Comparison of ENCODE assay signal across 26 cellular contexts in genomic region chr6:166169549-166170421, GRCh38. TPM values are rescaled to one million over a fixed set of nuclear protein-coding genes. Genes with fewer than 3 reads are reported as not detected.
DNase-seq lines count a peak whose midpoint lies in the region; ATAC-seq, FAIRE-seq and TF ChIP-seq lines count a peak whose summit lies in the region.
"Had no signal": no experiment of that assay in that cellular context is flagged by ENCODE, and none has a peak within 500 bp of the region (broad histone marks: within the 10 kb centered on the region; RNA-seq: fewer than 3 reads in every experiment).

No MANE protein-coding gene starts in this region.

- intact Hi-C loops in activated CD8-positive, alpha-beta T cell treated with anti-CD3 and anti-CD28 coated beads for 36 hours (cut with micrococcal nuclease): no loop called here
- intact Hi-C loops in PC-9 (cut with micrococcal nuclease; ENCODE audit: unreplicated experiment) (no loop called here), mucosa of descending colon (cut with DNase I, micrococcal nuclease) (no loop called here)

- H3K4me3 ChIP-seq in astrocyte (ENCODE audit: insufficient read depth, low read depth, low read length) (no peak overlapping the region), iPS-18c (ENCODE audit: insufficient read depth, low read depth, low read length) (peak overlapping the region; percentile 30), MG63 (no peak overlapping the region), PC-9 (no peak overlapping the region), mucosa of descending colon (no peak overlapping the region)

- no peaks in the 10 kb centered on the region for H3K36me3 ChIP-seq in astrocyte (ENCODE audit: insufficient read depth, low read length)
- H3K36me3 ChIP-seq in MG63: no peaks in the 10 kb centered on the region
- H3K36me3 ChIP-seq in PC-9 (ENCODE audit: low read depth): no peaks in the 10 kb centered on the region
- H3K36me3 ChIP-seq in mucosa of descending colon (ENCODE audit: low read depth): no peaks in the 10 kb centered on the region
- H3K36me3 ChIP-seq: uterus had no signal

- no peak for ATAC-seq in activated CD8-positive, alpha-beta T cell treated with anti-CD3 and anti-CD28 coated beads, Interleukin-2, amount 10 ng/mL, durations not matched to agents 7 days and 5 days
- ATAC-seq in activated CD8-positive, alpha-beta T cell treated with anti-CD3 and anti-CD28 coated beads for 36 hours: no peak
- no peak for ATAC-seq in mucosa of descending colon

- H3K9me2 ChIP-seq in PC-9 (ENCODE audit: insufficient read depth): no peaks in the 10 kb centered on the region

- no peak for TF ChIP-seq CTCF in activated CD8-positive, alpha-beta T cell treated with anti-CD3 and anti-CD28 coated beads for 36 hours (IDR thresholded peaks at IDR 0.05)
- no peak for TF ChIP-seq CTCF in astrocyte (IDR thresholded peaks at IDR 0.05; ENCODE audit: insufficient read depth, low read depth, low read length)
- TF ChIP-seq CTCF in progenitor cell of endocrine pancreas (IDR thresholded peaks at IDR 0.05; ENCODE audit: unreplicated experiment): no peak
- TF ChIP-seq CTCF in PC-9 (conservative IDR thresholded peaks at IDR 0.05): no peak
- TF ChIP-seq CTCF in mucosa of descending colon (IDR thresholded peaks at IDR 0.05): no peak

- H3K9ac ChIP-seq in astrocyte (ENCODE audit: low read length): no peak overlapping the region

- no peaks in the 10 kb centered on the region for H3F3A ChIP-seq in PC-9 (ENCODE audit: insufficient read depth, low read depth)

- H3K27me3 ChIP-seq in astrocyte (ENCODE audit: insufficient read depth, low read length) (peaks cover 75% of the 10 kb centered on the region), MG63 (peaks cover 28% of the 10 kb centered on the region), PC-9 (ENCODE audit: insufficient read depth, low read depth) (peaks cover 69% of the 10 kb centered on the region)

- H3K27ac ChIP-seq in astrocyte (ENCODE audit: low read depth, low read length) (no peak overlapping the region), PC-9 (no peak overlapping the region)
- H3K27ac ChIP-seq: 22Rv1, epithelial cell of prostate, uterus had no signal

- no peaks in the 10 kb centered on the region for H3K4me1 ChIP-seq in astrocyte (ENCODE audit: insufficient read depth, low read length)
- H3K4me1 ChIP-seq in PC-9 (replicated peaks; ENCODE audit: insufficient read depth): no peaks in the 10 kb centered on the region
- peaks cover 17% of the 10 kb centered on the region for H3K4me1 ChIP-seq in mucosa of descending colon (ENCODE audit: low read depth)

- FAIRE-seq in astrocyte (lab: Jason Lieb, UNC): no peak
- FAIRE-seq: GM18507 had no signal

- H3K79me2 ChIP-seq in astrocyte (ENCODE audit: insufficient read depth, low read length): no peaks in the 10 kb centered on the region
- no peaks in the 10 kb centered on the region for H3K79me2 ChIP-seq in PC-9 (ENCODE audit: low read depth)

- H3K9me3 ChIP-seq in astrocyte (ENCODE audit: insufficient read depth, low read depth, low read length) (peaks cover 7% of the 10 kb centered on the region), iPS-18c (ENCODE audit: control insufficient read depth, insufficient read depth, low read length) (no peaks in the 10 kb centered on the region), MG63 (no peaks in the 10 kb centered on the region), PC-9 (ENCODE audit: insufficient read depth, low read depth) (no peaks in the 10 kb centered on the region), mucosa of descending colon (no peaks in the 10 kb centered on the region)
- H3K9me3 ChIP-seq: uterus had no signal

- CTCF ChIA-PET in activated CD8-positive, alpha-beta T cell treated with anti-CD3 and anti-CD28 coated beads, Interleukin-2, amount 10 ng/mL, durations not matched to agents 7 days and 5 days (lab: Charles Lee): no interaction called here
- CTCF ChIA-PET in activated CD8-positive, alpha-beta T cell treated with anti-CD3 and anti-CD28 coated beads for 36 hours (lab: Charles Lee): no interaction called here
- CTCF ChIA-PET in PC-9 (lab: Charles Lee): no interaction called here

- DNase-seq in activated CD8-positive, alpha-beta T cell treated with anti-CD3 and anti-CD28 coated beads, Interleukin-2, amount 10 ng/mL, durations not matched to agents 7 days and 5 days: no peak
- DNase-seq in activated CD8-positive, alpha-beta T cell treated with anti-CD3 and anti-CD28 coated beads for 36 hours: no peak
- DNase-seq in astrocyte (ENCODE audit: low read depth) (no peak), progenitor cell of endocrine pancreas (ENCODE audit: low spot score, unreplicated experiment) (no peak), MG63 (no peak), PC-9 (no peak), mucosa of descending colon (no peak)
- DNase-seq: activated CD4-positive, alpha-beta T cell treated with anti-CD3 and anti-CD28 coated beads, Interleukin-2, amount 10 ng/mL, durations not matched to agents 7 days and 5 days; activated CD8-positive, alpha-beta memory T cell treated with anti-CD3 and anti-CD28 coated beads, Interleukin-2, amount 50 U/mL, for 48 hours; AML-193; DMS79 treated with DMSO at 0.1 percent for 48 hours; foreskin fibroblast; midbrain; NCI-H2171 treated with DMSO at 0.1 percent for 48 hours; NCI-H748 treated with DMSO at 0.1 percent for 48 hours; OCI-M1; SHP77; T-helper 1 cell; uterus had no signal

- H3K4me3 Mint-ChIP-seq in activated CD8-positive, alpha-beta T cell treated with anti-CD3 and anti-CD28 coated beads, Interleukin-2, amount 10 ng/mL, durations not matched to agents 7 days and 5 days: no peak overlapping the region
- no peak overlapping the region for H3K4me3 Mint-ChIP-seq in activated CD8-positive, alpha-beta T cell treated with anti-CD3 and anti-CD28 coated beads for 36 hours
- H3K4me3 Mint-ChIP-seq in astrocyte (ENCODE audit: unreplicated experiment): no peak overlapping the region
- H3K4me3 Mint-ChIP-seq in progenitor cell of endocrine pancreas (ENCODE audit: low read depth): peak overlapping the region; percentile 32
- H3K4me3 Mint-ChIP-seq: activated CD4-positive, alpha-beta T cell treated with anti-CD3 and anti-CD28 coated beads, Interleukin-2, amount 10 ng/mL, durations not matched to agents 7 days and 5 days; dendritic cell treated with granulocyte-macrophage colony-stimulating factor and Interleukin-4, amounts not matched to agents 40 ng/mL and 50 ng/mL, for 4 days had no signal

- H3K27me3 Mint-ChIP-seq in activated CD8-positive, alpha-beta T cell treated with anti-CD3 and anti-CD28 coated beads, Interleukin-2, amount 10 ng/mL, durations not matched to agents 7 days and 5 days (ENCODE audit: low read depth): peaks cover 49% of the 10 kb centered on the region
- H3K27me3 Mint-ChIP-seq in activated CD8-positive, alpha-beta T cell treated with anti-CD3 and anti-CD28 coated beads for 36 hours: peaks cover 46% of the 10 kb centered on the region
- H3K27me3 Mint-ChIP-seq in astrocyte (ENCODE audit: low read depth, unreplicated experiment): peaks cover 44% of the 10 kb centered on the region
- H3K27me3 Mint-ChIP-seq in progenitor cell of endocrine pancreas: peaks cover 31% of the 10 kb centered on the region

- H3K9me3 Mint-ChIP-seq in activated CD8-positive, alpha-beta T cell treated with anti-CD3 and anti-CD28 coated beads, Interleukin-2, amount 10 ng/mL, durations not matched to agents 7 days and 5 days (ENCODE audit: insufficient read depth): no peaks in the 10 kb centered on the region
- H3K9me3 Mint-ChIP-seq in activated CD8-positive, alpha-beta T cell treated with anti-CD3 and anti-CD28 coated beads for 36 hours: no peaks in the 10 kb centered on the region
- H3K9me3 Mint-ChIP-seq in astrocyte (ENCODE audit: unreplicated experiment) (peaks cover 5% of the 10 kb centered on the region), progenitor cell of endocrine pancreas (ENCODE audit: low read depth) (no peaks in the 10 kb centered on the region)
- H3K9me3 Mint-ChIP-seq: activated CD4-positive, alpha-beta T cell treated with anti-CD3 and anti-CD28 coated beads, Interleukin-2, amount 10 ng/mL, durations not matched to agents 7 days and 5 days; dendritic cell treated with granulocyte-macrophage colony-stimulating factor and Interleukin-4, amounts not matched to agents 40 ng/mL and 50 ng/mL, for 4 days; IgD-negative memory B cell had no signal

- H3K36me3 Mint-ChIP-seq in activated CD8-positive, alpha-beta T cell treated with anti-CD3 and anti-CD28 coated beads, Interleukin-2, amount 10 ng/mL, durations not matched to agents 7 days and 5 days (ENCODE audit: low read depth): peaks cover 2% of the 10 kb centered on the region
- H3K36me3 Mint-ChIP-seq in activated CD8-positive, alpha-beta T cell treated with anti-CD3 and anti-CD28 coated beads for 36 hours (ENCODE audit: low read depth): no peaks in the 10 kb centered on the region
- no peaks in the 10 kb centered on the region for H3K36me3 Mint-ChIP-seq in astrocyte (ENCODE audit: low read depth, unreplicated experiment)
- no peaks in the 10 kb centered on the region for H3K36me3 Mint-ChIP-seq in progenitor cell of endocrine pancreas (ENCODE audit: insufficient read depth)

- H2AFZ ChIP-seq in astrocyte (ENCODE audit: low read depth, low read length) (no peak overlapping the region), PC-9 (no peak overlapping the region)

- H3K4me2 ChIP-seq in astrocyte (ENCODE audit: low read length) (no peak overlapping the region), PC-9 (no peak overlapping the region)

- H3K27ac Mint-ChIP-seq in activated CD8-positive, alpha-beta T cell treated with anti-CD3 and anti-CD28 coated beads, Interleukin-2, amount 10 ng/mL, durations not matched to agents 7 days and 5 days: peak overlapping the region; percentile 19
- H3K27ac Mint-ChIP-seq in activated CD8-positive, alpha-beta T cell treated with anti-CD3 and anti-CD28 coated beads for 36 hours: no peak overlapping the region
- peak overlapping the region; percentile 37 for H3K27ac Mint-ChIP-seq in astrocyte (ENCODE audit: unreplicated experiment)
- no peak overlapping the region for H3K27ac Mint-ChIP-seq in progenitor cell of endocrine pancreas
- H3K27ac Mint-ChIP-seq: activated CD4-positive, alpha-beta T cell treated with anti-CD3 and anti-CD28 coated beads, Interleukin-2, amount 10 ng/mL, durations not matched to agents 7 days and 5 days; dendritic cell treated with granulocyte-macrophage colony-stimulating factor and Interleukin-4, amounts not matched to agents 40 ng/mL and 50 ng/mL, for 4 days had no signal

- peaks cover 16% of the 10 kb centered on the region for H3K4me1 Mint-ChIP-seq in activated CD8-positive, alpha-beta T cell treated with anti-CD3 and anti-CD28 coated beads, Interleukin-2, amount 10 ng/mL, durations not matched to agents 7 days and 5 days (ENCODE audit: low read depth)
- peaks cover 6% of the 10 kb centered on the region for H3K4me1 Mint-ChIP-seq in activated CD8-positive, alpha-beta T cell treated with anti-CD3 and anti-CD28 coated beads for 36 hours (ENCODE audit: low read depth)
- H3K4me1 Mint-ChIP-seq in astrocyte (ENCODE audit: low read depth, unreplicated experiment): peaks cover 4% of the 10 kb centered on the region
- H3K4me1 Mint-ChIP-seq in progenitor cell of endocrine pancreas (ENCODE audit: low read depth): peaks cover 7% of the 10 kb centered on the region

- POLR2A ChIA-PET in activated CD8-positive, alpha-beta T cell treated with anti-CD3 and anti-CD28 coated beads, Interleukin-2, amount 10 ng/mL, durations not matched to agents 7 days and 5 days (lab: Charles Lee): no interaction called here
- POLR2A ChIA-PET in activated CD8-positive, alpha-beta T cell treated with anti-CD3 and anti-CD28 coated beads for 36 hours (lab: Charles Lee): no interaction called here
- POLR2A ChIA-PET in PC-9 (lab: Charles Lee; ENCODE audit: unreplicated experiment): no interaction called here

- BruUV-seq in PC-9 (replicated peaks; lab: Mats Ljungman, UMichigan): no TSS peak

- no peaks in the 10 kb centered on the region for H4K20me1 ChIP-seq in astrocyte (ENCODE audit: insufficient read depth, low read length)
- H4K20me1 ChIP-seq in PC-9 (ENCODE audit: insufficient read depth): no peaks in the 10 kb centered on the region

RNA-seq across cellular contexts. Expression of gene TBXT, which starts 2.1 kb away (rescaled TPM):
- not detected for total RNA-seq in activated CD8-positive, alpha-beta T cell treated with anti-CD3 and anti-CD28 coated beads, Interleukin-2, amount 10 ng/mL, durations not matched to agents 7 days and 5 days
- total RNA-seq in activated CD8-positive, alpha-beta T cell treated with anti-CD3 and anti-CD28 coated beads for 36 hours: not detected
- total RNA-seq in astrocyte (not detected in 2 replicates), progenitor cell of endocrine pancreas (not detected in 2 replicates), PC-9 (2021) (not detected in 2 replicates), mucosa of descending colon (not detected)
- total RNA-seq in MG63 (2014; rRNA removed; shearing (Covaris generic); ENCODE audit: low replicate concordance): not detected in 2 replicates
- total RNA-seq: activated CD4-positive, alpha-beta T cell treated with anti-CD3 and anti-CD28 coated beads, Interleukin-2, amount 10 ng/mL, durations not matched to agents 7 days and 5 days; renal cortical epithelial cell; uterus had no signal

Comparison
In these comparisons a context has a peak if more than half of its experiments do, and no peak if none do; other contexts are left out.
1. H3K27ac Mint-ChIP-seq: peak in activated CD8-positive, alpha-beta T cell treated with anti-CD3 and anti-CD28 coated beads, Interleukin-2, amount 10 ng/mL, durations not matched to agents 7 days and 5 days (single experiment) and astrocyte (single experiment); none in activated CD8-positive, alpha-beta T cell treated with anti-CD3 and anti-CD28 coated beads for 36 hours (single experiment) and progenitor cell of endocrine pancreas (single experiment).